Comparison of ENCODE assay signal across 21 cellular contexts in the genomic region with DNA sequence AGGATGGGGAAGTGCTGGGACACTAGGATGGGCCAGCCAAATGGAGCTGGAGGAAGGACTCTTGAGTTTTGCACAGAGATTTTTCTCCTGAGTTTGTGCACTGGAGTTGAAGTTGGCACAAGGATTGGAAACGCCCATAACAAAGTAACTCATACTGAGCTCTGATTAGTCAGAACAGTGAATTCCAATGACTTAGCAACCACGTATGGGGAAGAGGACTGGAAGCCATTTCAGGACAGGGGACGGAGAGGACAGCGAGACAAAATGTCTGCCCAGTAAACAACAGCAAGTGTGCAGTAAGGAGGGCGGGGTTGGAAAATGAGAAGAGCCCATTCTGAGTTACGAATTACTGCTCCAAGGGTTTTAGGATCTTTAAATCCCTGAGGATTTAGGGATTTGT. TPM values are rescaled to one million over a fixed set of nuclear protein-coding genes. Genes with fewer than 3 reads are reported as not detected.
DNase-seq lines count a peak whose midpoint lies in the region; ATAC-seq, FAIRE-seq and TF ChIP-seq lines count a peak whose summit lies in the region.
"Had no signal": no experiment of that assay in that cellular context is flagged by ENCODE, and none has a peak within 500 bp of the region (broad histone marks: within the 10 kb centered on the region; RNA-seq: fewer than 3 reads in every experiment).

No MANE protein-coding gene starts in this region.

- H3K9me3 ChIP-seq in astrocyte (ENCODE audit: insufficient read depth, low read depth, low read length) (no peaks in the 10 kb centered on the region), esophagus muscularis mucosa (no peaks in the 10 kb centered on the region)
- H3K9me3 ChIP-seq: Caco-2, left lung, ovary, sigmoid colon had no signal

- no peaks in the 10 kb centered on the region for H3K36me3 Mint-ChIP-seq in astrocyte (ENCODE audit: low read depth, unreplicated experiment)

- H4K20me1 ChIP-seq in astrocyte (ENCODE audit: insufficient read depth, low read length) = no peaks in the 10 kb centered on the region

- H3K27ac Mint-ChIP-seq in astrocyte (ENCODE audit: unreplicated experiment) = no peak overlapping the region

- H3K36me3 ChIP-seq in astrocyte (ENCODE audit: insufficient read depth, low read length) = no peaks in the 10 kb centered on the region
- no peaks in the 10 kb centered on the region for H3K36me3 ChIP-seq in esophagus muscularis mucosa
- H3K36me3 ChIP-seq: left lung, ovary, sigmoid colon had no signal

- peaks cover 5% of the 10 kb centered on the region for H3K4me1 ChIP-seq in astrocyte (ENCODE audit: insufficient read depth, low read length)
- H3K4me1 ChIP-seq in esophagus muscularis mucosa = peaks cover 0 to 9% (median 9%) of the 10 kb centered on the region in 4 donors
- H3K4me1 ChIP-seq: left lung had no signal

- H3K9ac ChIP-seq in astrocyte (ENCODE audit: low read length) = no peak overlapping the region

- no peak overlapping the region for H3K27ac ChIP-seq in astrocyte (ENCODE audit: low read depth, low read length)
- no peak overlapping the region for H3K27ac ChIP-seq in esophagus muscularis mucosa (replicated peaks in 1 of 4)
- H3K27ac ChIP-seq: left lung, ovary, sigmoid colon had no signal

- TF ChIP-seq EP300 in esophagus muscularis mucosa (IDR thresholded peaks at IDR 0.05) = no peak

- 67% methylated on average over 6 of the region's 6 CpGs for WGBS in esophagus muscularis mucosa

- DNase-seq in AG08395 (ENCODE audit: low spot score) (peak; percentile 28), HT1080 (ENCODE audit: low read depth) (peak; percentile 43), astrocyte (ENCODE audit: low read depth) (peak; percentile 52), fibroblast of the aortic adventitia (ENCODE audit: low read depth) (peak; percentile 73), esophagus muscularis mucosa (ENCODE audit: extremely low spot score) (no peak), glomerular visceral epithelial cell (ENCODE audit: extremely low spot score) (no peak)
- DNase-seq: activated CD4-positive, alpha-beta T cell treated with anti-CD3 and anti-CD28 coated beads for 48 hours; activated CD8-positive, alpha-beta memory T cell treated with anti-CD3 and anti-CD28 coated beads, Interleukin-2, amount 50 U/mL, for 48 hours; activated gamma-delta T cell treated with Interleukin-2 at 50 U/mL for 16 hours; anterior cingulate cortex; Caco-2; left lung; NCI-H1694; ovary; sigmoid colon; stimulated activated CD4-positive, alpha-beta T cell treated with anti-CD3 and anti-CD28 coated beads, Interleukin-2, amount 100 ng/mL, for 24 hours; T-helper 9 cell had no signal

- ATAC-seq in HG02759 (IDR thresholded peaks at IDR 0.05; ENCODE audit: unreplicated experiment) (no peak), HG03280 (IDR thresholded peaks at IDR 0.05; ENCODE audit: unreplicated experiment) (no peak)
- ATAC-seq: left lung had no signal

- no peaks in the 10 kb centered on the region for H3K9me3 Mint-ChIP-seq in astrocyte (ENCODE audit: unreplicated experiment)

- intact Hi-C loops in esophagus muscularis mucosa (cut with DNase I) = no loop called here

- H3K79me2 ChIP-seq in astrocyte (ENCODE audit: insufficient read depth, low read length) = no peaks in the 10 kb centered on the region

- H3K4me3 ChIP-seq in astrocyte (ENCODE audit: insufficient read depth, low read depth, low read length) (no peak overlapping the region), fibroblast of the aortic adventitia (ENCODE audit: low read depth, low read length) (no peak overlapping the region), esophagus muscularis mucosa (no peak overlapping the region)
- H3K4me3 ChIP-seq: left lung, ovary, sigmoid colon had no signal

- TF ChIP-seq CTCF in astrocyte (IDR thresholded peaks at IDR 0.05; ENCODE audit: insufficient read depth, low read depth, low read length) (no peak), fibroblast of the aortic adventitia (IDR thresholded peaks at IDR 0.05; ENCODE audit: insufficient read depth, low read length) (no peak), esophagus muscularis mucosa (IDR thresholded peaks at IDR 0.05) (no peak)

- H3K4me1 Mint-ChIP-seq in astrocyte (ENCODE audit: low read depth, unreplicated experiment) = peaks cover 10% of the 10 kb centered on the region

- H3K4me2 ChIP-seq in astrocyte (ENCODE audit: low read length) = no peak overlapping the region

- no peaks in the 10 kb centered on the region for H3K27me3 ChIP-seq in astrocyte (ENCODE audit: insufficient read depth, low read length)
- no peaks in the 10 kb centered on the region for H3K27me3 ChIP-seq in esophagus muscularis mucosa
- H3K27me3 ChIP-seq: left lung, ovary, sigmoid colon had no signal

- no peak overlapping the region for H3K4me3 Mint-ChIP-seq in astrocyte (ENCODE audit: unreplicated experiment)

- peaks cover 3% of the 10 kb centered on the region for H3K27me3 Mint-ChIP-seq in astrocyte (ENCODE audit: low read depth, unreplicated experiment)

- no peak overlapping the region for H2AFZ ChIP-seq in astrocyte (ENCODE audit: low read depth, low read length)

- no peak for FAIRE-seq in astrocyte (lab: Jason Lieb, UNC)

- TF ChIP-seq POLR2A in esophagus muscularis mucosa (IDR thresholded peaks at IDR 0.05; ENCODE audit: low read depth) = no peak

RNA-seq across cellular contexts. Expression of a gene that starts 5.9 kb away (rescaled TPM):
- total RNA-seq in HT1080 (2014; rRNA removed; shearing (Covaris generic)) = 0.20 TPM in 1 of 2 replicates, not detected in the other
- polyA plus RNA-seq in HT1080 (2015; cell fraction: cytosol; rRNA removed) = 0.33 TPM in 1 of 2 replicates, not detected in the other
- polyA plus RNA-seq in HT1080 (2015; cell fraction: nucleus; rRNA removed) = 0.11 TPM in 1 of 2 replicates, not detected in the other
- total RNA-seq in astrocyte (not detected in 2 replicates), fibroblast of the aortic adventitia (ENCODE audit: low replicate concordance) (not detected in 2 replicates), esophagus muscularis mucosa (not detected)
- total RNA-seq: Caco-2, epithelial cell of proximal tubule, left lung, sigmoid colon, SK-MEL-5 had no signal
- polyA plus RNA-seq: ovary had no signal

RNA-seq across cellular contexts. Expression of a gene that starts 22.9 kb away (rescaled TPM):
- 0.03 and 0.10 TPM in 2 replicates for total RNA-seq in HT1080 (2014; rRNA removed; shearing (Covaris generic))
- polyA plus RNA-seq in HT1080 (2015; cell fraction: cytosol; rRNA removed) = 0.09 TPM in 1 of 2 replicates, not detected in the other
- polyA plus RNA-seq in HT1080 (2015; cell fraction: nucleus; rRNA removed) = 0.05 TPM in 1 of 2 replicates, not detected in the other
- 0.77 and 2.0 TPM in 2 replicates for total RNA-seq in astrocyte
- total RNA-seq in fibroblast of the aortic adventitia (ENCODE audit: low replicate concordance) = not detected in 2 replicates
- under 1 TPM in 2 of 4 donors, not detected in 2; 0.11 to 0.17 TPM for total RNA-seq in esophagus muscularis mucosa
- total RNA-seq: sigmoid colon, SK-MEL-5 had no signal

Comparison
In these comparisons a context has a peak if more than half of its experiments do, and no peak if none do; other contexts are left out.
1. DNase-seq: peak in AG08395 (single experiment), HT1080 (single experiment), astrocyte (single experiment) and fibroblast of the aortic adventitia (single experiment); none in esophagus muscularis mucosa (single experiment) and glomerular visceral epithelial cell (single experiment).